8 cellular contexts compared by ENCODE assay signal in the genomic region with DNA sequence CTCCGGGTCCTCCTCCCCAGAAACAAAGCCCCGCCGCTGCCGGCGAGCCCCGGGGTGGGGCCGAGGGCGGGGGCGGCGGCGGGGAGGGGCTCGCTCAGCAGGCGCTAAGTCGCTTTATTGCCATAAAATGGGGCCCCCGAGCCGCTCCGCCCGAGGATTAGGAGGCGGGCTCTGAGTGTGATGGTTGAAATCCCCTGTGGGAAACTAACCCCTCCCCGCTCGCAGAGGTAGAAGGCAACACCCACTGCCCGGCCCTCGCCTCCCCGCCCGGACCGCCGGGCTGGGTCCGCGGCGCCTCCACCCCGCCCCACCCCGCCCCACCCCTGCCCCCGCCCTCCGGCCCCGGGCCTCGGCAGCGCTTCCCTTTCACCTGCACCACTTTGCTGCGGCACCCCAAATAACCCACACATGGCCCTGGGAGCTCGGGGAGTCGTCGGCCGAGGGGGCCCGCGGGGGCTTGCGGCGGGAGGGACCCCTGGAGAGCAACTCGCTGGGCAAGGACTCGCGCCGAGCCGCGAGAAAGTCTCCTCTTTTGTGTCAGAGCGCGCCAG.
DNase-seq lines count a peak whose midpoint lies in the region; ATAC-seq and TF ChIP-seq lines count a peak whose summit lies in the region.

A gene (minus strand): TSS at position 179 of the 551 bp plus-strand sequence.

- no peak for TF ChIP-seq CTCF in retinal pigment epithelial cell (conservative IDR thresholded peaks at IDR 0.05; ENCODE audit: low read depth, low read length)

- peak; percentile 63 for ATAC-seq in GM18499 (IDR thresholded peaks at IDR 0.05; ENCODE audit: insufficient read depth, unreplicated experiment)
- ATAC-seq in HG02840 (IDR thresholded peaks at IDR 0.05; ENCODE audit: low FRiP score, unreplicated experiment), result peak; percentile 65

- H3K4me3 ChIP-seq in retinal pigment epithelial cell (ENCODE audit: low read length), result peak within 1 kb of the TSS; percentile 81

- DNase-seq in NCI-H146 (lab: John Stamatoyannopoulos, UW), result peak; percentile 98
- peak; percentile 79 to 97 (median 91) for DNase-seq in T-helper 2 cell
- peak in 47 of 56 donors; percentile 9 to 75 (median 49) for DNase-seq in amygdala (lab: John Stamatoyannopoulos, UW)
- peak; percentile 88 for DNase-seq in hepatic stellate cell (ENCODE audit: low spot score)
- peak; percentile 90 for DNase-seq in retinal pigment epithelial cell (ENCODE audit: low read depth)
- no peak for DNase-seq in DMS114 treated with DMSO at 0.1 percent for 48 hours (lab: John Stamatoyannopoulos, UW; ENCODE audit: unreplicated experiment)
